Comparison of ENCODE assay signal across 22 cellular contexts in the genomic region with DNA sequence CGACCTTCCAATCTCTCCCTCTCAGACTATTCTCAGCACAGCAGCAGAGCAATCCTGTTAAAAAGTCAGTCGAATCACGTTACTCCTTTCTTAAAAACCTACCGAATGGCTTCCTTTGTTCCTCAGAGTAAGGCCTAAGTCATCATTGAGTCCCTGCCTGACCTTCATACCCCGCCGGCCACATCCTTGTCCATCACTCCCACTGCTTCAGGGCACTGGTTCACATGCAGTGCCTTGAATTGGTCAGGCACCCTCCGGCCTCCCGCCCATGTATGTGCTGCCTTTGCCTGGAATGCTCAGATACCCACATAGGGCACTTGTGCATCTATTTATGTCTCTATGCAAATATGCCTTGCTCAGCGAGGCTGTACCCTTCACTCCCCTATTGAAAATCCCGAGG.
"Had no signal": no experiment of that assay in that cellular context is flagged by ENCODE, and none has a peak within 500 bp of the region (broad histone marks: within the 10 kb centered on the region; RNA-seq: fewer than 3 reads in every experiment).

No MANE protein-coding gene starts in this region.

- H3K27me3 Mint-ChIP-seq: IgD-negative memory B cell had no signal

- H3K27ac ChIP-seq: HL-60, KMS-11, RWPE1 had no signal

- H3K36me3 Mint-ChIP-seq: IgD-negative memory B cell had no signal

- ATAC-seq: K562, Panc1, SK-N-SH treated with all-trans-retinoic acid at 6 μM for 48 hours had no signal

- DNase-seq: Kasumi-1, MM.1S, NCI-H1105 treated with DMSO at 0.1 percent for 48 hours, NCI-H1417 treated with DMSO at 0.1 percent for 48 hours, NCI-H146, NCI-H1694 treated with DMSO at 0.1 percent for 48 hours, NCI-H2029, NCI-H2081 treated with DMSO at 0.1 percent for 48 hours, NCI-H2171, NCI-H226, NCI-H446, NCI-H510A, NCI-H524 treated with DMSO at 0.1 percent for 48 hours, NCI-H774, SHP77 had no signal

- H3K4me2 ChIP-seq: KMS-11 had no signal

- H3K27ac Mint-ChIP-seq: IgD-negative memory B cell had no signal

- H3K4me3 ChIP-seq: K562 had no signal

- H3K4me3 Mint-ChIP-seq: IgD-negative memory B cell had no signal
